ENCODE assay signal across 18 cellular contexts in the genomic region with DNA sequence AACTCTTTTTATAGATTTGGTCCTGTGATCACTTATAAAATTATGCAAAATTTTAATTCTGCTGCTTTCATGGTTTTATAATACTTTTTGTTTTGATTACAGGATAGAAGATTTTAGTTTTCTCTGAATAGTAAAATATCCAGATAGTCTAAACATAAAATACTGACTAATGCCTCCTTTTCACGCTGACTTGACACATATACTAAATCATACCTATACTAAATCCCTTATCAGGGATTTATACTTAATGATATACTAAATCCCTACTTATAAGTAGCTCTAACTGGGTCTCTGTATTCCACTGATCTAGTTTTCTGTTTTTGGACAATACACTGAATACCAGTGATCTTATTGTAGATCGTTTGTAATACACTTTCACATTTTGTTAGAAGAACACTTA.
"Had no signal": no experiment of that assay in that cellular context is flagged by ENCODE, and none has a peak within 500 bp of the region (broad histone marks: within the 10 kb centered on the region; RNA-seq: fewer than 3 reads in every experiment).

No MANE protein-coding gene starts in this region.

- H3K27me3 ChIP-seq: thyroid gland had no signal

- H3K36me3 ChIP-seq: thyroid gland, WERI-Rb-1 had no signal

- H3K27ac ChIP-seq: thyroid gland, WERI-Rb-1 had no signal

- H3K9me3 ChIP-seq: thyroid gland had no signal

- DNase-seq: activated CD4-positive, alpha-beta T cell treated with anti-CD3 and anti-CD28 coated beads for 1 hour; activated CD8-positive, alpha-beta memory T cell treated with anti-CD3 and anti-CD28 coated beads, Interleukin-2, amount 50 U/mL, for 4 hours; activated gamma-delta T cell; activated T-cell treated with anti-CD3 and anti-CD28 coated beads, Interleukin-2, amount 50 U/mL, for 72 hours; dermis blood vessel endothelial cell; effector memory CD4-positive, alpha-beta T cell; hypothalamus; kidney; retina; stimulated activated CD4-positive, alpha-beta T cell treated with anti-CD3 and anti-CD28 coated beads, Interleukin-12 subunit alpha, Interleukin-12 subunit beta, amount 100 ng/mL, for 4 hours; stimulated activated CD4-positive, alpha-beta T cell treated with anti-CD3 and anti-CD28 coated beads, Interleukin-1b, Interleukin-23, amount 100 ng/mL, for 48 hours; stimulated activated naive CD4-positive, alpha-beta T cell treated with Interleukin-2 at 50 U/mL for 16 hours; SW 1271; T-helper 2 cell; thyroid gland; WERI-Rb-1 had no signal

- ATAC-seq: activated T-cell treated with anti-CD3 and anti-CD28 coated beads, Interleukin-2, amount 50 U/mL, for 72 hours; left lobe of liver had no signal

- FAIRE-seq: bronchial epithelial cell had no signal

- H3K4me3 ChIP-seq: thyroid gland had no signal

- H3K4me1 ChIP-seq: thyroid gland had no signal
